ENCODE assay signal across 1 cellular context in genomic region chr21:26267389-26267788, GRCh38.
TF ChIP-seq lines count a peak whose summit lies in the region.

No MANE protein-coding gene starts in this region.

TF ChIP-seq in GM23338, 12 proteins besides CTCF, POLR2A, EP300 and RAD21 (continued from another document):
- TF ChIP-seq REST (IDR thresholded peaks at IDR 0.05; ENCODE audit: unreplicated experiment) (no peak), JUNB (IDR thresholded peaks at IDR 0.05; ENCODE audit: unreplicated experiment) (no peak), STAT1 (IDR thresholded peaks at IDR 0.05; ENCODE audit: unreplicated experiment) (no peak)
